In genomic region chr6:6724319-6725119, GRCh38 we compare ENCODE assay signal across 1 cellular context.
TF ChIP-seq lines count a peak whose summit lies in the region.

No MANE protein-coding gene starts in this region.

TF ChIP-seq in HepG2, 621 proteins besides CTCF, POLR2A, EP300 and RAD21 (continued from another document and continues in another):
- TF ChIP-seq DZIP1 (CRISPR knock-in tag; IDR thresholded peaks at IDR 0.05), result peak; percentile 45; the same call in 1 of the 2 replicates
- TF ChIP-seq MED8 (CRISPR knock-in tag; IDR thresholded peaks at IDR 0.05; ENCODE audit: insufficient replicate concordance), result no peak
- peak; percentile 81 for TF ChIP-seq ZNF687 (CRISPR knock-in tag; IDR thresholded peaks at IDR 0.05)
- TF ChIP-seq TFAP4 (IDR thresholded peaks at IDR 0.05; ENCODE audit: borderline replicate concordance, low read depth), result no peak
- no peak for TF ChIP-seq KLF13 (CRISPR knock-in tag; IDR thresholded peaks at IDR 0.05)
- no peak for TF ChIP-seq DPF2 (CRISPR knock-in tag; IDR thresholded peaks at IDR 0.05; ENCODE audit: borderline replicate concordance, low read depth)
- peak; percentile 35; the same call in 1 of the 2 replicates for TF ChIP-seq GATAD1 (CRISPR knock-in tag; IDR thresholded peaks at IDR 0.05)
- 0 out of 2 replicates have a peak, but pooled peaks have one; percentile 21 for TF ChIP-seq ZNF619 (CRISPR knock-in tag; IDR thresholded peaks at IDR 0.05)
- no peak for TF ChIP-seq HNRNPUL1 (IDR thresholded peaks at IDR 0.05; ENCODE audit: low read depth, low read length)
- TF ChIP-seq ZFYVE20 (CRISPR knock-in tag; IDR thresholded peaks at IDR 0.05; ENCODE audit: borderline replicate concordance, low read depth), result no peak
- TF ChIP-seq HMGXB4 (CRISPR knock-in tag; IDR thresholded peaks at IDR 0.05; ENCODE audit: borderline replicate concordance in 1 of 2, low read depth in 1 of 2), result peak; percentile 64 to 83; a peak in 3 of 4 replicates
- TF ChIP-seq KDM4B (CRISPR knock-in tag; IDR thresholded peaks at IDR 0.05), result peak; percentile 64; the same call in 1 of the 2 replicates
- TF ChIP-seq DNMT1 (CRISPR knock-in tag; IDR thresholded peaks at IDR 0.05), result no peak
- no peak for TF ChIP-seq NCOA5 (CRISPR knock-in tag; IDR thresholded peaks at IDR 0.05)
- TF ChIP-seq NFATC3 (CRISPR knock-in tag; IDR thresholded peaks at IDR 0.05), result no peak
- TF ChIP-seq ZBTB10 (CRISPR knock-in tag; IDR thresholded peaks at IDR 0.05; ENCODE audit: borderline replicate concordance), result no peak
- TF ChIP-seq SKI (IDR thresholded peaks at IDR 0.05; ENCODE audit: partially characterized antibody), result no peak
- TF ChIP-seq RFXAP (CRISPR knock-in tag; IDR thresholded peaks at IDR 0.05; ENCODE audit: borderline replicate concordance), result no peak
- TF ChIP-seq AGO1 (IDR thresholded peaks at IDR 0.05; ENCODE audit: low read depth, low read length, poor library complexity, severe bottlenecking), result no peak
- TF ChIP-seq ZNF253 (CRISPR knock-in tag; IDR thresholded peaks at IDR 0.05; ENCODE audit: borderline replicate concordance), result no peak
- TF ChIP-seq RERE (CRISPR knock-in tag; IDR thresholded peaks at IDR 0.05; ENCODE audit: low read depth), result no peak
- TF ChIP-seq MYPOP (CRISPR knock-in tag; IDR thresholded peaks at IDR 0.05), result no peak
- no peak for TF ChIP-seq ARID2 (CRISPR knock-in tag; IDR thresholded peaks at IDR 0.05; ENCODE audit: borderline replicate concordance)
- no peak for TF ChIP-seq RORA (CRISPR knock-in tag; IDR thresholded peaks at IDR 0.05)
- TF ChIP-seq KLF9 (CRISPR knock-in tag; IDR thresholded peaks at IDR 0.05; ENCODE audit: low read depth), result no peak
- TF ChIP-seq RXRB (CRISPR knock-in tag; IDR thresholded peaks at IDR 0.05; ENCODE audit: borderline replicate concordance), result 0 out of 2 replicates have a peak, but pooled peaks have one; percentile 10
- TF ChIP-seq TFE3 (CRISPR knock-in tag; IDR thresholded peaks at IDR 0.05), result 0 out of 2 replicates have a peak, but pooled peaks have one; percentile 42
- TF ChIP-seq ZNF282 (IDR thresholded peaks at IDR 0.05; ENCODE audit: partially characterized antibody), result no peak
- no peak for TF ChIP-seq ZBTB14 (CRISPR knock-in tag; IDR thresholded peaks at IDR 0.05)
